In genomic region chr17:76957600-76958464, GRCh38 we compare ENCODE assay signal across 1 cellular context.
TF ChIP-seq lines count a peak whose summit lies in the region.

No MANE protein-coding gene starts in this region.

TF ChIP-seq in HepG2, 621 proteins besides CTCF, POLR2A, EP300 and RAD21 (continued from another document):
- no peak for TF ChIP-seq ETV5 (CRISPR knock-in tag; IDR thresholded peaks at IDR 0.05; ENCODE audit: borderline replicate concordance)
- no peak for TF ChIP-seq ATM (IDR thresholded peaks at IDR 0.05; ENCODE audit: borderline replicate concordance)
- TF ChIP-seq ZMYM4 (CRISPR knock-in tag; IDR thresholded peaks at IDR 0.05) = no peak
- no peak for TF ChIP-seq DNMT3B (CRISPR knock-in tag; conservative IDR thresholded peaks at IDR 0.05)
- no peak for TF ChIP-seq KDM2A (CRISPR knock-in tag; IDR thresholded peaks at IDR 0.05; ENCODE audit: borderline replicate concordance, low read depth)
TF ChIP-seq in HepG2: peak in this region for 0.
